In genomic region chr11:64489831-64490441, GRCh38 we compare ENCODE assay signal across 1 cellular context.
TF ChIP-seq lines count a peak whose summit lies in the region.

No MANE protein-coding gene starts in this region.

TF ChIP-seq in GM23338, 12 proteins besides CTCF, POLR2A, EP300 and RAD21 (continued from another document):
- TF ChIP-seq ZNF462 (CRISPR knock-in tag; IDR thresholded peaks at IDR 0.05) = no peak
- no peak for TF ChIP-seq STAT1 (IDR thresholded peaks at IDR 0.05; ENCODE audit: unreplicated experiment)
- TF ChIP-seq ZNF331 (CRISPR knock-in tag; IDR thresholded peaks at IDR 0.05; ENCODE audit: low read depth) = no peak
- no peak for TF ChIP-seq ZNF114 (CRISPR knock-in tag; IDR thresholded peaks at IDR 0.05)
TF ChIP-seq in GM23338: peak in this region for 0.
